ENCODE assay signal across 9 cellular contexts in genomic region chrX:12971282-12972003, GRCh38. TPM values are rescaled to one million over a fixed set of nuclear protein-coding genes. Genes with fewer than 3 reads are reported as not detected.
A peak's percentile ranks its signal among the peaks of the same experiment; 100 is the strongest.
DNase-seq lines count a peak whose midpoint lies in the region; ATAC-seq, FAIRE-seq and TF ChIP-seq lines count a peak whose summit lies in the region.
"Had no signal": no experiment of that assay in that cellular context is flagged by ENCODE, and none has a peak within 500 bp of the region (broad histone marks: within the 10 kb centered on the region; RNA-seq: fewer than 3 reads in every experiment).

No MANE protein-coding gene starts in this region.

- H3K9me3 ChIP-seq in BLaER1, result peaks cover 19% of the 10 kb centered on the region; the same call in 1 of the 2 replicates
- no peaks in the 10 kb centered on the region for H3K9me3 ChIP-seq in Loucy (ENCODE audit: insufficient read depth, low read depth, low read length)
- no peaks in the 10 kb centered on the region for H3K9me3 ChIP-seq in K562 (replicated peaks; ENCODE audit: control insufficient read depth, insufficient read depth, low read depth, low read length)

- DNase-seq in K562 (ENCODE audit: extremely low read depth in 1 of 4, low spot score in 3 of 4), result no peak
- no peak for DNase-seq in naive B cell
- no peak for DNase-seq in HCEC 1CT
- DNase-seq in germinal center (ENCODE audit: low spot score), result no peak
- no peak for DNase-seq in COR-L47 (lab: John Stamatoyannopoulos, UW)

- peaks cover 46 to 72% (median 51%) of the 10 kb centered on the region in 3 donors for H3K4me1 Mint-ChIP-seq in naive B cell

- no peaks in the 10 kb centered on the region for H3K9me2 ChIP-seq in Loucy (replicated peaks; ENCODE audit: low read depth, low read length)

- H3K36me3 Mint-ChIP-seq in naive B cell, result peaks cover 6 to 9% of the 10 kb centered on the region in 2 donors

- peak overlapping the region; percentile 74 to 100 (median 82) for H3K4me3 Mint-ChIP-seq in naive B cell

- 73% methylated on average over 12 of the region's 12 CpGs for WGBS in K562 (ENCODE audit: insufficient coverage, low coverage, missing lambda C conversion rate)

- H2AFZ ChIP-seq in Loucy (ENCODE audit: low read length) (no peak overlapping the region), K562 (ENCODE audit: low read depth, low read length) (peak overlapping the region; percentile 93)

- no peak for TF ChIP-seq RAD21 in K562 (CRISPR knock-in tag; conservative IDR thresholded peaks at IDR 0.05 in 1 of 2, IDR thresholded peaks at IDR 0.05 in 1 of 2)

- intact Hi-C loops in K562 (cut with micrococcal nuclease), result loop anchor here (5.0 kb wide), 1 partner anchor 516 kb away; no protein-coding TSS in a partner anchor

- H3K9ac ChIP-seq in BLaER1 (peak overlapping the region; percentile 72), Loucy (ENCODE audit: low read depth, low read length, poor library complexity, severe bottlenecking) (peak overlapping the region; percentile 100), K562 (ENCODE audit: insufficient read depth in 1 of 2, low read depth in 2 of 2, low read length in 2 of 2) (peak overlapping the region; percentile 55 to 79; a peak in 3 of 4 replicates)
- H3K9ac ChIP-seq: KMS-11 had no signal

- H3K4me3 ChIP-seq in BLaER1, result peak overlapping the region; percentile 84
- peak overlapping the region; percentile 89 for H3K4me3 ChIP-seq in Loucy (ENCODE audit: low read length, poor library complexity, severe bottlenecking)
- no peak overlapping the region for H3K4me3 ChIP-seq in K562

- in situ Hi-C loops in K562 (cut with MboI), result loop anchor here (25.0 kb wide), 1 partner anchor 691 kb away; the partner anchor contains the start of gene TCEANC

- no peak for TF ChIP-seq POLR2A in K562 (conservative IDR thresholded peaks at IDR 0.05)

- BruUV-seq in K562 (replicated peaks; lab: Mats Ljungman, UMichigan), result no TSS peak

- no peak for FAIRE-seq in K562 (lab: Jason Lieb, UNC)

- peaks cover 66% of the 10 kb centered on the region for H3K79me2 ChIP-seq in Loucy (ENCODE audit: insufficient read depth, low read length)
- H3K79me2 ChIP-seq in K562 (ENCODE audit: control insufficient read depth, insufficient read depth, low read length), result peaks cover 24% of the 10 kb centered on the region

- ATAC-seq in K562, result no peak
- no peak for ATAC-seq in naive B cell (ENCODE audit: low read depth in 2 of 2)
- no peak for ATAC-seq in GM21723 (IDR thresholded peaks at IDR 0.05; ENCODE audit: unreplicated experiment)

- H3K4me2 ChIP-seq in BLaER1, result peak overlapping the region; percentile 85
- H3K4me2 ChIP-seq in Loucy (ENCODE audit: low read depth, low read length, poor library complexity, severe bottlenecking), result peak overlapping the region; percentile 92
- H3K4me2 ChIP-seq in K562 (ENCODE audit: insufficient read depth, low read length), result no peak overlapping the region; the same call in 1 of the 2 replicates
- H3K4me2 ChIP-seq: KMS-11 had no signal

- TF ChIP-seq CTCF in Loucy (conservative IDR thresholded peaks at IDR 0.05; ENCODE audit: low read length), result no peak
- no peak for TF ChIP-seq CTCF in K562 (IDR thresholded peaks at IDR 0.05 in 2 of 3, conservative IDR thresholded peaks at IDR 0.05 in 1 of 3; ENCODE audit: insufficient read depth in 2 of 3, low read depth in 1 of 3, low read length in 3 of 3)

- H3K27ac ChIP-seq in BLaER1 (peak overlapping the region; percentile 89), K562 (ENCODE audit: extremely low read depth, low read depth, low read length) (peak overlapping the region; percentile 62)
- H3K27ac ChIP-seq: KMS-11 had no signal

- peaks cover 0 to 17% (median 0%) of the 10 kb centered on the region in 3 donors for H3K27me3 Mint-ChIP-seq in naive B cell

- H3K4me1 ChIP-seq in BLaER1, result peaks cover 45% of the 10 kb centered on the region
- H3K4me1 ChIP-seq in Loucy (ENCODE audit: insufficient read depth, low read length, poor library complexity, severe bottlenecking), result peaks cover 25% of the 10 kb centered on the region
- peaks cover 19 to 36% of the 10 kb centered on the region in 2 experiments; a peak in 4 of 5 replicates for H3K4me1 ChIP-seq in K562 (replicated peaks in 1 of 2; ENCODE audit: control insufficient read depth in 2 of 2, insufficient read depth in 2 of 2, low read length in 2 of 2)

- H3F3A ChIP-seq in Loucy (ENCODE audit: low read depth), result peaks cover 3% of the 10 kb centered on the region

- no peaks in the 10 kb centered on the region for H3K9me1 ChIP-seq in K562 (ENCODE audit: control insufficient read depth, insufficient read depth, low read length)

- CTCF ChIA-PET in K562 (lab: Yijun Ruan, JAX; ENCODE audit: low intra/inter-chr PET ratio), result no interaction called here

- H3K9me3 Mint-ChIP-seq in naive B cell, result peaks cover 0 to 8% (median 4%) of the 10 kb centered on the region in 7 donors

- H3K27me3 ChIP-seq in BLaER1 (no peaks in the 10 kb centered on the region), Loucy (ENCODE audit: insufficient read depth, low read length, poor library complexity, severe bottlenecking) (peaks cover 12% of the 10 kb centered on the region), K562 (ENCODE audit: control insufficient read depth in 2 of 2, insufficient read depth in 2 of 2, low read length in 2 of 2) (no peaks in the 10 kb centered on the region)

- POLR2A ChIA-PET in K562 (lab: Yijun Ruan, JAX), result interaction anchor here (0.8 kb wide), 1 partner anchor 12 kb away, joined by 3 read pairs; no protein-coding TSS in a partner anchor

- TF ChIP-seq EP300 in K562 (IDR thresholded peaks at IDR 0.05; ENCODE audit: low read length), result no peak

- H4K20me1 ChIP-seq in BLaER1 (peaks cover 14% of the 10 kb centered on the region), Loucy (ENCODE audit: insufficient read depth, low read length, poor library complexity, severe bottlenecking) (peaks cover 5% of the 10 kb centered on the region), K562 (replicated peaks; ENCODE audit: control insufficient read depth, insufficient read depth, low read length) (0 out of 2 replicates have a peak, but pooled peaks cover 6% of the 10 kb centered on the region)

- peak overlapping the region; percentile 93 to 99 (median 96) for H3K27ac Mint-ChIP-seq in naive B cell

- peaks cover 8% of the 10 kb centered on the region; the same call in 1 of the 2 replicates for H3K36me3 ChIP-seq in BLaER1
- H3K36me3 ChIP-seq in Loucy (ENCODE audit: insufficient read depth, low read length), result peaks cover 13% of the 10 kb centered on the region; the same call in 1 of the 2 replicates
- no peaks in the 10 kb centered on the region; the same call in 2 of the 3 replicates for H3K36me3 ChIP-seq in K562 (ENCODE audit: control insufficient read depth, insufficient read depth, low read length)

TF ChIP-seq in K562, 482 proteins besides CTCF, POLR2A, EP300 and RAD21 (continues in another document):
- no peak for TF ChIP-seq ZKSCAN8 (CRISPR knock-in tag; IDR thresholded peaks at IDR 0.05)
- no peak for TF ChIP-seq ATF7 (IDR thresholded peaks at IDR 0.05)
- TF ChIP-seq CHD1 (IDR thresholded peaks at IDR 0.05; ENCODE audit: low read length), result no peak
- no peak for TF ChIP-seq GTF2F1 (IDR thresholded peaks at IDR 0.05; ENCODE audit: low read depth, low read length)
- no peak for TF ChIP-seq ATF2 (CRISPR knock-in tag; IDR thresholded peaks at IDR 0.05)
- no peak for TF ChIP-seq MEF2A (IDR thresholded peaks at IDR 0.05; ENCODE audit: control insufficient read depth, low read depth, low read length)
- no peak; the same call in 1 of the 2 replicates for TF ChIP-seq ZFX (CRISPR knock-in tag; IDR thresholded peaks at IDR 0.05)
- no peak for TF ChIP-seq ZSCAN32 (CRISPR knock-in tag; IDR thresholded peaks at IDR 0.05)
- no peak for TF ChIP-seq ZNF165 (CRISPR knock-in tag; IDR thresholded peaks at IDR 0.05; ENCODE audit: borderline replicate concordance)

RNA-seq across cellular contexts. Expression of gene TMSB4X, which starts 3.5 kb away (rescaled TPM):
- 101 and 112 TPM in 2 replicates for total RNA-seq in K562 (2011; cell fraction: chromatin; rRNA removed; ENCODE audit: low replicate concordance)
- total RNA-seq in K562 (2011; cell fraction: nucleolus; rRNA removed), result 168 and 187 TPM in 2 replicates
- 227 and 306 TPM in 2 replicates for total RNA-seq in K562 (2011; cell fraction: nucleoplasm; rRNA removed)
- total RNA-seq in K562 (2014; rRNA removed) (1,035 and 1,094 TPM in 2 replicates), K562 (2014; rRNA removed; fragmentation: Illumina TruSeq; extraction: Trizol) (1,529 and 1,745 TPM in 2 replicates), K562 (2015; rRNA removed; fragmentation: Illumina TruSeq; extraction: Trizol) (1,145 and 1,178 TPM in 2 replicates), K562 (2021) (1,266 and 1,292 TPM in 2 replicates)
- polyA plus RNA-seq in K562 (2011; rRNA removed) (1,337 and 1,853 TPM in 2 replicates), K562 (2014; fragmentation: Illumina TruSeq; extraction: Trizol) (1,680 and 2,424 TPM in 2 replicates), K562 (2014; fragmentation: Nextera tagmentation; extraction: Ambion mirVana) (1,000 to 10,000 TPM; 1,688 to 2,035 TPM), K562 (2014; rRNA removed) (1,576 and 1,785 TPM in 2 replicates), naive B cell (ENCODE audit: low read depth in 6 of 6) (over 10,000 TPM; 18,491 to 24,142 (median 22,031) TPM)
- 358 and 852 TPM in 2 replicates for polyA plus RNA-seq in K562 (2011; cell fraction: cytosol; rRNA removed)
- 404 and 705 TPM in 2 replicates for polyA plus RNA-seq in K562 (2011; cell fraction: nucleus; rRNA removed)
- polyA plus RNA-seq in K562 (2012), result 2,539 and 2,674 TPM in 2 replicates
- 876 and 1,337 TPM in 2 replicates for polyA minus RNA-seq in K562 (2011; rRNA and poly(A)+ RNA removed)
- 265 and 346 TPM in 2 replicates for polyA minus RNA-seq in K562 (2011; cell fraction: cytosol; rRNA and poly(A)+ RNA removed)
- polyA minus RNA-seq in K562 (2011; cell fraction: nucleus; rRNA and poly(A)+ RNA removed), result 112 and 295 TPM in 2 replicates

Comparison
In these comparisons a context has a peak if more than half of its experiments do, and no peak if none do; other contexts are left out.
1. RNA of gene TMSB4X, which starts 3.5 kb away (polyA plus RNA-seq): 18,491 to 24,142 TPM in naive B cell; 358 to 2,674 TPM in K562; every median in the first group is over 4 times any median in the second.
2. Peak in every context shown above with its lines, with median percentiles within 50 percentile points of each other: H3K9ac ChIP-seq.